In genomic region chr6:129707882-129708495, GRCh38 we compare ENCODE assay signal across 11 cellular contexts. TPM values are rescaled to one million over a fixed set of nuclear protein-coding genes. Genes with fewer than 3 reads are reported as not detected.
DNase-seq lines count a peak whose midpoint lies in the region; ATAC-seq, FAIRE-seq and TF ChIP-seq lines count a peak whose summit lies in the region.
"Had no signal": no experiment of that assay in that cellular context is flagged by ENCODE, and none has a peak within 500 bp of the region (broad histone marks: within the 10 kb centered on the region; RNA-seq: fewer than 3 reads in every experiment).

No MANE protein-coding gene starts in this region.

- DNase-seq in GM12891 (ENCODE audit: insufficient read length, low spot score) (no peak), ascending aorta (ENCODE audit: low spot score in 2 of 2) (no peak), kidney (no peak), NCI-H2081 (lab: John Stamatoyannopoulos, UW) (no peak)
- DNase-seq in central memory CD4-positive, alpha-beta T cell = no peak
- DNase-seq: activated CD4-positive, alpha-beta memory T cell treated with anti-CD3 and anti-CD28 coated beads for 36 hours; NCI-H1048; sigmoid colon; stimulated activated naive CD4-positive, alpha-beta T cell treated with Interleukin-2 at 50 U/mL for 16 hours had no signal

- intact Hi-C loops in ascending aorta (cut with DNase I) (no loop called here), kidney (cut with DNase I) (no loop called here)

- H3K36me3 ChIP-seq in ascending aorta = no peaks in the 10 kb centered on the region
- H3K36me3 ChIP-seq in kidney (ENCODE audit: control insufficient read depth in 1 of 2, insufficient read depth in 2 of 2, low read length in 2 of 2) = no peaks in the 10 kb centered on the region
- peaks cover 0 to 2% (median 0%) of the 10 kb centered on the region in 5 donors for H3K36me3 ChIP-seq in subcutaneous abdominal adipose tissue (ENCODE audit: control insufficient read depth in 5 of 5, insufficient read depth in 5 of 5, low read length in 5 of 5)
- H3K36me3 ChIP-seq: sigmoid colon had no signal

- H3K27me3 ChIP-seq in ascending aorta (no peaks in the 10 kb centered on the region), subcutaneous abdominal adipose tissue (ENCODE audit: control insufficient read depth in 5 of 5, insufficient read depth in 4 of 5, low read length in 5 of 5) (peaks cover 0 to 3% (median 0%) of the 10 kb centered on the region in 5 donors)
- H3K27me3 ChIP-seq: sigmoid colon had no signal

- TF ChIP-seq CTCF in ascending aorta (IDR thresholded peaks at IDR 0.05) (no peak), kidney (IDR thresholded peaks at IDR 0.05; ENCODE audit: borderline replicate concordance, extremely low read depth, insufficient read depth) (no peak)

- peak; percentile 20 for FAIRE-seq in GM12891 (lab: Jason Lieb, UNC)
- FAIRE-seq in kidney (lab: Jason Lieb, UNC) = no peak

- H3K4me1 ChIP-seq in ascending aorta (peaks cover 0 to 4% of the 10 kb centered on the region in 2 donors), kidney (ENCODE audit: control insufficient read depth in 1 of 2, insufficient read depth in 1 of 2, low read depth in 1 of 2, low read length in 2 of 2) (peaks cover 0 to 17% of the 10 kb centered on the region in 2 donors), subcutaneous abdominal adipose tissue (ENCODE audit: control insufficient read depth in 5 of 5, insufficient read depth in 5 of 5, low read length in 5 of 5) (peaks cover 4 to 37% (median 33%) of the 10 kb centered on the region in 5 donors)

- H3K27ac ChIP-seq in ascending aorta = peak overlapping the region in 1 of 2 donors; percentile 44
- H3K27ac ChIP-seq in kidney (ENCODE audit: low read depth in 2 of 2, low read length in 2 of 2) = peak overlapping the region in 1 of 2 donors; percentile 97
- H3K27ac ChIP-seq in subcutaneous abdominal adipose tissue (ENCODE audit: low read depth, low read length) = peak overlapping the region; percentile 92

- H3K9me3 ChIP-seq in ascending aorta (no peaks in the 10 kb centered on the region), kidney (ENCODE audit: control insufficient read depth in 1 of 2, low read length in 2 of 2) (no peaks in the 10 kb centered on the region), subcutaneous abdominal adipose tissue (ENCODE audit: control insufficient read depth in 5 of 5, low read length in 5 of 5) (no peaks in the 10 kb centered on the region)
- H3K9me3 ChIP-seq: sigmoid colon had no signal

- no peak for ATAC-seq in HG03520 (IDR thresholded peaks at IDR 0.05; ENCODE audit: unreplicated experiment)

- no peak for TF ChIP-seq POLR2A in GM12891 (IDR thresholded peaks at IDR 0.05; ENCODE audit: low read depth, low read length)

- H3K4me3 ChIP-seq in ascending aorta (peak overlapping the region; percentile 62 to 68), kidney (ENCODE audit: low read length in 2 of 2) (peak overlapping the region; percentile 69 to 100), subcutaneous abdominal adipose tissue (ENCODE audit: low read depth in 1 of 5, low read length in 5 of 5) (peak overlapping the region; percentile 74 to 99 (median 90))

- H3K9ac ChIP-seq in kidney (ENCODE audit: low read length in 2 of 2) = peak overlapping the region; percentile 3 to 69
- H3K9ac ChIP-seq in subcutaneous abdominal adipose tissue (ENCODE audit: low read length in 5 of 5) = peak overlapping the region; percentile 29 to 87 (median 63)

TF ChIP-seq in GM12891, 5 proteins besides CTCF, POLR2A, EP300 and RAD21:
- TF ChIP-seq POU2F2 (IDR thresholded peaks at IDR 0.05; ENCODE audit: low read depth, low read length) = no peak

RNA-seq across cellular contexts. Expression of gene ARHGAP18, which starts 2.0 kb away (rescaled TPM):
- polyA plus RNA-seq in GM12891 (2012; ENCODE audit: low read depth, missing spikeins) = 9.7 TPM
- total RNA-seq in ascending aorta = 10.7 TPM
- 39.8 TPM for total RNA-seq in kidney
- polyA plus RNA-seq in kidney (ENCODE audit: insufficient read depth, low read depth, low replicate concordance) = 26.5 TPM
